ENCODE assay signal across 8 cellular contexts in the genomic region with DNA sequence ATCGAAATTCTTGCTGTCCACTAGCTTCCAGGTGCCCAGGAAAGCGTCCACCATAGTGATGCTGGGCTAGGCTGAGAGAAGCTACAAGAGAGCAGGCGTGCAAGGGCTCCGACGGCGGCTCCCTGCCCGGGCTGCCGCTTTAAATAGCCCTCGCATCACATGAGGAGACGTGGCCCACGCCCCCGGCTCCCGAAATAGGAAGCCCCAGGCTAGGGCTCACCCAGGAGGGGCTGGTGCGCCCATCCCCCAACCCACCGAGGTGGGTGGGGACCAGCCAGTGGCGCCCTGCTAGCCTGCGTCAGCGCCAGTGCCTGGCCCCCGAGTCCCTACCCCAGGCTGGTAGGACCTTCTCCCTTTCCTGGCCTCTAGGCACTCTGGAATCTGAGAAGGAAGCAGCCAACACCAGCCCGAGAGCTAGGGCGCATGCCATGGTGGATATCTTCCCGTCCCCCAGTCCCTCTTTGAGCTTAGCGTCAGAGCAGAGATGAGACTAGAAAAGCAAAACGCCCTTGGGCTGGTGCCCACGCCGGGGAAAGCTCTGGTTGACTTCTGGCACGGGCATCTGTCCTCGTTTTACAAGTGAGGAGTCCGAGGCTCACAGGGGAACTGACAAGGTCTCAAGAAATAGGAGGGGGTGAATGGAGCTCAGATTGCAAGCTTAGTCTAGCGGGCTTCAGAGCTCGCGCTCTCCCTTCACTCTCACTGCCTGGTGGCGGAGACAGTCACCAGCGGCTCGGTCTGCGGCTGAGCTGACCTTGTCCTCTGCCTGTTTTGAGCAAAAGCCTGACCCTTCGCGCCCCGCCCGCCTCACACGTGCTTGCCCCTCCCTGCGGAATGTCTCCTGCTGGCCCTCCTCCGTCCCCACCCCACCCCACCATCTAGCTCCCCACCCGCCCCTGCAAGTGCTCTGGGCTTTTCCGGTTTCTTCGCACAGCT. TPM values are rescaled to one million over a fixed set of nuclear protein-coding genes. Genes with fewer than 3 reads are reported as not detected.
DNase-seq lines count a peak whose midpoint lies in the region; ATAC-seq and TF ChIP-seq lines count a peak whose summit lies in the region.

Gene FABP3, minus strand, starts transcription at position 116 of the 936 bp plus-strand sequence. Its CDS starts 62 bp downstream, at position 54.

- H3K18ac ChIP-seq in IMR-90 (ENCODE audit: low read depth, low read length) = peak within 1 kb of the TSS; percentile 2; the same call in 1 of the 2 replicates

- in situ Hi-C loops in IMR-90 (cut with MboI; ENCODE audit: low sequenced_read_pairs) = no loop called here

- DNase-seq in COLO829 (ENCODE audit: low spot score) = peak; percentile 26
- DNase-seq in IMR-90 = peak; percentile 51
- DNase-seq in epithelial cell of esophagus (ENCODE audit: low read depth) = peak; percentile 29
- DNase-seq in lung microvascular endothelial cell (ENCODE audit: low read depth in 2 of 2) = peak; percentile 25 to 35
- DNase-seq in stimulated activated naive B cell treated with anti-CD40 and anti-IgM and Interleukin-4, amounts not matched to agents 10 μg/mL and 1 μg/mL and 100 μg/mL, for 72 hours = peak; percentile 8

- TF ChIP-seq RAD21 in IMR-90 (IDR thresholded peaks at IDR 0.05; ENCODE audit: low read length) = no peak

- no TSS peak for BruUV-seq in IMR-90 (replicated peaks; lab: Mats Ljungman, UMichigan)

- peaks cover 7% of the 10 kb centered on the region for H3K9me1 ChIP-seq in IMR-90 (ENCODE audit: insufficient read depth, low read length)

- peak within 1 kb of the TSS; percentile 56 for H4K5ac ChIP-seq in IMR-90 (ENCODE audit: low read depth, low read length)

- no peak within 1 kb of the TSS; the same call in 2 of the 3 replicates for H2BK15ac ChIP-seq in IMR-90 (ENCODE audit: low read depth, low read length)

- H3K23ac ChIP-seq in IMR-90 (ENCODE audit: low read depth, low read length) = peak within 1 kb of the TSS; percentile 72

- no peak within 1 kb of the TSS for H2BK5ac ChIP-seq in IMR-90 (ENCODE audit: low read depth, low read length, poor library complexity, severe bottlenecking)

- peak within 1 kb of the TSS; percentile 89 for H2AK9ac ChIP-seq in IMR-90 (replicated peaks; ENCODE audit: low read depth, low read length, poor library complexity)

- H2AK5ac ChIP-seq in IMR-90 (ENCODE audit: low read depth, low read length) = peak within 1 kb of the TSS; percentile 61; the same call in 1 of the 2 replicates

- H4K8ac ChIP-seq in IMR-90 (ENCODE audit: low read depth in 2 of 2, low read length in 2 of 2) = peak within 1 kb of the TSS; percentile 6 to 86; a peak in 3 of 4 replicates

- no peak within 1 kb of the TSS; the same call in 1 of the 2 replicates for H3K56ac ChIP-seq in IMR-90 (ENCODE audit: extremely low read depth, insufficient read depth, low read length)

- peak within 1 kb of the TSS; percentile 87 to 89 for H3K4me3 Mint-ChIP-seq in stimulated activated naive B cell treated with anti-CD40 and anti-IgM and Interleukin-4, amounts not matched to agents 10 μg/mL and 1 μg/mL and 100 μg/mL, for 72 hours

- H3K27ac ChIP-seq in IMR-90 (ENCODE audit: insufficient read depth, low read length) = peak within 1 kb of the TSS; percentile 0

- H3K9me3 Mint-ChIP-seq in stimulated activated naive B cell treated with anti-CD40 and anti-IgM and Interleukin-4, amounts not matched to agents 10 μg/mL and 1 μg/mL and 100 μg/mL, for 72 hours = no peaks in the 10 kb centered on the region

- 0 out of 2 replicates have a peak within 1 kb of the TSS, but pooled peaks have one; percentile 33 for H2BK20ac ChIP-seq in IMR-90 (ENCODE audit: low read depth, low read length)

- H3K4me1 Mint-ChIP-seq in stimulated activated naive B cell treated with anti-CD40 and anti-IgM and Interleukin-4, amounts not matched to agents 10 μg/mL and 1 μg/mL and 100 μg/mL, for 72 hours = peaks cover 22 to 30% of the 10 kb centered on the region in 2 donors

- peak within 1 kb of the TSS; percentile 31 for H4K91ac ChIP-seq in IMR-90 (ENCODE audit: insufficient read depth, low read depth, low read length)

- H3K9ac ChIP-seq in IMR-90 (ENCODE audit: low read depth, low read length) = peak within 1 kb of the TSS; percentile 26; the same call in 1 of the 2 replicates

- no peaks in the 10 kb centered on the region for H3K9me3 ChIP-seq in IMR-90 (ENCODE audit: control insufficient read depth, insufficient read depth, low read length)

- POLR2A ChIA-PET in IMR-90 (lab: Charles Lee; ENCODE audit: unreplicated experiment) = interaction anchor here (0.6 kb wide), 1 partner anchor 599 kb away, joined by 11 read pairs; no protein-coding TSS in a partner anchor

- TF ChIP-seq POLR2A in IMR-90 (IDR thresholded peaks at IDR 0.05; ENCODE audit: low read depth, low read length) = no peak

- intact Hi-C loops in IMR-90 (cut with micrococcal nuclease) = no loop called here

- H3K4me1 ChIP-seq in IMR-90 (ENCODE audit: control insufficient read depth, insufficient read depth, low read length) = peaks cover 7% of the 10 kb centered on the region

- peak within 1 kb of the TSS; percentile 92 for H2AFZ ChIP-seq in IMR-90 (replicated peaks; ENCODE audit: low read length, poor library complexity)

- peak within 1 kb of the TSS; percentile 78 for H3K4ac ChIP-seq in IMR-90 (ENCODE audit: low read depth, low read length)

- TF ChIP-seq CTCF in IMR-90 (conservative IDR thresholded peaks at IDR 0.05; ENCODE audit: low read depth, low read length) (no peak), WI38 (IDR thresholded peaks at IDR 0.05; ENCODE audit: low read depth, low read length) (no peak), epithelial cell of esophagus (IDR thresholded peaks at IDR 0.05; ENCODE audit: insufficient read depth, low read depth, low read length, missing control alignments) (no peak)

- H3K4me3 ChIP-seq in IMR-90 (ENCODE audit: insufficient read depth, low read depth, low read length) (peak within 1 kb of the TSS; percentile 24), WI38 (ENCODE audit: low read depth, low read length) (peak within 1 kb of the TSS; percentile 54), epithelial cell of esophagus (ENCODE audit: low read length) (peak within 1 kb of the TSS; percentile 37)

- peak within 1 kb of the TSS; percentile 67 for H2BK120ac ChIP-seq in IMR-90 (ENCODE audit: low read depth, low read length)

- WGBS in IMR-90 (ENCODE audit: extremely low coverage in 2 of 2, insufficient read length in 1 of 2), 2 experiments = 5% methylated on average over 16 of the region's 46 CpGs; no CpG with 5 or more reads in 1 of the 2 experiments

- peaks cover 8 to 23% of the 10 kb centered on the region in 2 donors for H3K27me3 Mint-ChIP-seq in stimulated activated naive B cell treated with anti-CD40 and anti-IgM and Interleukin-4, amounts not matched to agents 10 μg/mL and 1 μg/mL and 100 μg/mL, for 72 hours

- H4K20me1 ChIP-seq in IMR-90 (ENCODE audit: insufficient read depth, low read length) = no peaks in the 10 kb centered on the region

- ATAC-seq in IMR-90 (ENCODE audit: low read depth) (peak; percentile 58), GM21737 (IDR thresholded peaks at IDR 0.05; ENCODE audit: unreplicated experiment) (no peak), GM21717 (IDR thresholded peaks at IDR 0.05; ENCODE audit: unreplicated experiment) (no peak)
- ATAC-seq in stimulated activated naive B cell treated with anti-CD40 and anti-IgM and Interleukin-4, amounts not matched to agents 10 μg/mL and 1 μg/mL and 100 μg/mL, for 72 hours (replicated peaks) = peak; percentile 72 to 78

- H3K14ac ChIP-seq in IMR-90 (replicated peaks; ENCODE audit: low read depth, low read length) = peak within 1 kb of the TSS; percentile 86

- H3K27ac Mint-ChIP-seq in stimulated activated naive B cell treated with anti-CD40 and anti-IgM and Interleukin-4, amounts not matched to agents 10 μg/mL and 1 μg/mL and 100 μg/mL, for 72 hours = peak within 1 kb of the TSS; percentile 86

- no peaks in the 10 kb centered on the region for H3K27me3 ChIP-seq in IMR-90 (ENCODE audit: control insufficient read depth, insufficient read depth, low read length)

- CTCF ChIA-PET in IMR-90 (lab: Yijun Ruan, JAX) = interaction anchor here (0.9 to 1.1 kb wide), 4 partner anchors 10 to 49 kb away, joined by 3 to 5 read pairs (median 4); no protein-coding TSS in a partner anchor

- H3K79me1 ChIP-seq in IMR-90 (ENCODE audit: low read depth in 1 of 2, low read length in 2 of 2) = no peaks in the 10 kb centered on the region

- peak within 1 kb of the TSS; percentile 78 for H3K4me2 ChIP-seq in IMR-90 (ENCODE audit: low read depth, low read length)

- dilution Hi-C loops in IMR-90 (cut with HindIII; ENCODE audit: low sequenced_read_pairs, unreplicated experiment) = no loop called here

- H3K36me3 Mint-ChIP-seq in stimulated activated naive B cell treated with anti-CD40 and anti-IgM and Interleukin-4, amounts not matched to agents 10 μg/mL and 1 μg/mL and 100 μg/mL, for 72 hours = peaks cover 9 to 15% of the 10 kb centered on the region in 2 donors

- H3K36me3 ChIP-seq in IMR-90 (ENCODE audit: control insufficient read depth, insufficient read depth, low read length) = no peaks in the 10 kb centered on the region

TF ChIP-seq in IMR-90, 13 proteins besides CTCF, POLR2A, EP300 and RAD21 (continues in another document):
- TF ChIP-seq MAFK (IDR thresholded peaks at IDR 0.05; ENCODE audit: low read depth, low read length) (no peak), FOS (IDR thresholded peaks at IDR 0.05; ENCODE audit: low read depth, low read length) (no peak), MAZ (IDR thresholded peaks at IDR 0.05; ENCODE audit: borderline replicate concordance, low read depth, low read length) (peak; percentile 97), RCOR1 (IDR thresholded peaks at IDR 0.05; ENCODE audit: insufficient replicate concordance, low read length) (no peak), NFE2L2 (IDR thresholded peaks at IDR 0.05; ENCODE audit: low read depth, low read length) (no peak), USF2 (IDR thresholded peaks at IDR 0.05; ENCODE audit: low read depth, low read length) (peak; percentile 38; the same call in 1 of the 2 replicates), CHD1 (IDR thresholded peaks at IDR 0.05; ENCODE audit: low read depth, low read length) (no peak), BHLHE40 (IDR thresholded peaks at IDR 0.05; ENCODE audit: low read depth, low read length) (peak; percentile 82)

RNA-seq across cellular contexts. Expression of gene FABP3, which starts in this region (rescaled TPM):
- total RNA-seq in IMR-90 (2012; rRNA removed) (4.8 and 5.6 TPM in 2 replicates), lung microvascular endothelial cell (0.20 and 0.87 TPM in 2 replicates)
- 6.6 and 8.6 TPM in 2 replicates for polyA plus RNA-seq in IMR-90 (2012; rRNA removed)
- 4.2 and 4.5 TPM in 2 replicates for polyA plus RNA-seq in IMR-90 (2012; cell fraction: cytosol; rRNA removed)
- 0.59 and 3.4 TPM in 2 replicates for polyA plus RNA-seq in IMR-90 (2012; cell fraction: nucleus; rRNA removed; ENCODE audit: low replicate concordance)

Comparison
In these comparisons a context has a peak if more than half of its experiments do, and no peak if none do; other contexts are left out.
1. Peak in DNase-seq in lung microvascular endothelial cell; RNA of the gene not detected or under 1 TPM.
2. ATAC-seq: peak in IMR-90 (single experiment) and stimulated activated naive B cell treated with anti-CD40 and anti-IgM and Interleukin-4, amounts not matched to agents 10 μg/mL and 1 μg/mL and 100 μg/mL, for 72 hours (2 of 2); none in GM21737 (single experiment) and GM21717 (single experiment).
3. Peak in every context shown above with its lines, with median percentiles within 50 percentile points of each other: DNase-seq and H3K4me3 ChIP-seq.